ENCODE assay signal across 9 cellular contexts in the genomic region with DNA sequence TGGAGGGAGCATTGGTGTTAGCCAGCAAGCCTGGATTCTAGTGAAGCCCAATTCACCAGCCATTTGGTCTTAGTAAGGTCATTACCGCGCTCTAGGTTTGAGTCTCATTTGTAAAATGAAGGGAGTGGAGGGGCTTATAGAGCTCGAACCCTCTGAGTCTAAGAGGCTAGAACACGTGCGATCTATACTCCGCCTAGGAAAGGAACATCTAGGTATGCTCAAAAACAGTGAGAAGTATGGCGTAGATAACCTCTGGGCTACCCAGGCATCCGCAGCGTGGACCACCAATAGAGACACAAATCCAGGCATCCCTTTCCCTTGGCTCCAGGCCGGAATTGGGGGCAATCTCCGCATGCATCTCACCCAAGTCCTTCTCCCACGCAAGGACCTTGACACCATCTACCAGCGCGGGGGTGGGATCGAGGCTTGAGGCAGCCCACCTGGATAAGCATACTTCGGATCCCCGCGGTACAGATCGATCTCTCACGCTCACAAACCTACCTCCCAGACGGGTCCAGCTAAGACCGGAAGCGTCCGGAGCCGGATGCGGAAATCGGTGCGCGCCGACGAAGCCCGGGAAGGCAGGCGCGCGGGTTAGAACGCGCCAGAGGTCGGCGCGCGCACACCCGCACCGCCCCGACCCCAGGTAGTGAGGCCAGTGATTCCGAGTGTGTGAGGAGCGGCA. TPM values are rescaled to one million over a fixed set of nuclear protein-coding genes. Genes with fewer than 3 reads are reported as not detected.
DNase-seq lines count a peak whose midpoint lies in the region; ATAC-seq and TF ChIP-seq lines count a peak whose summit lies in the region.
"Had no signal": no experiment of that assay in that cellular context is flagged by ENCODE, and none has a peak within 500 bp of the region (broad histone marks: within the 10 kb centered on the region; RNA-seq: fewer than 3 reads in every experiment).

TSS of gene METTL25B (plus strand) at position 556 of the 685 bp plus-strand sequence. CDS start 636 bp downstream, outside the sequence.

- H3K4me1 ChIP-seq in HUES64 (ENCODE audit: insufficient read depth, low read length) = peaks cover 17% of the 10 kb centered on the region; the same call in 1 of the 2 replicates
- peaks cover 11 to 32% (median 28%) of the 10 kb centered on the region in 4 donors for H3K4me1 ChIP-seq in Peyer's patch
- H3K4me1 ChIP-seq in foreskin keratinocyte = peaks cover 8% of the 10 kb centered on the region
- peaks cover 15 to 30% of the 10 kb centered on the region in 2 donors for H3K4me1 ChIP-seq in neuronal stem cell (ENCODE audit: control insufficient read depth in 2 of 2, insufficient read depth in 1 of 2, low read depth in 1 of 2, low read length in 2 of 2)

- H3K18ac ChIP-seq in neuronal stem cell (ENCODE audit: low read length) = peak within 1 kb of the TSS; percentile 91

- TF ChIP-seq CTCF in Peyer's patch (IDR thresholded peaks at IDR 0.05) (no peak), foreskin keratinocyte (conservative IDR thresholded peaks at IDR 0.05) (no peak), type B pancreatic cell (conservative IDR thresholded peaks at IDR 0.05) (no peak)

- DNase-seq in Daoy (ENCODE audit: low read depth) = peak; percentile 90
- peak; percentile 79 to 92 (median 90) for DNase-seq in Peyer's patch
- DNase-seq in activated gamma-delta T cell treated with Interleukin-2 at 50 U/mL for 16 hours = peak; percentile 59
- DNase-seq in foreskin keratinocyte = peak in 1 of 2 donors; percentile 66
- peak; percentile 76 for DNase-seq in neuronal stem cell (ENCODE audit: low spot score)
- peak; percentile 82 for DNase-seq in type B pancreatic cell (ENCODE audit: extremely low spot score, unreplicated experiment)

- H3K4me1 Mint-ChIP-seq in type B pancreatic cell (ENCODE audit: unreplicated experiment) = peaks cover 22% of the 10 kb centered on the region

- H3K27ac ChIP-seq in HUES64 (ENCODE audit: low read depth, low read length) (peak within 1 kb of the TSS; percentile 81), Peyer's patch (peak within 1 kb of the TSS; percentile 91 to 99 (median 94)), foreskin keratinocyte (peak within 1 kb of the TSS; percentile 81), neuronal stem cell (replicated peaks; ENCODE audit: low read length) (peak within 1 kb of the TSS; percentile 59)

- H3K9me3 ChIP-seq in HUES64 (ENCODE audit: insufficient read depth, low read depth, low read length) = no peaks in the 10 kb centered on the region
- H3K9me3 ChIP-seq in Peyer's patch = no peaks in the 10 kb centered on the region
- H3K9me3 ChIP-seq in neuronal stem cell (replicated peaks in 1 of 2; ENCODE audit: control insufficient read depth in 2 of 2, insufficient read depth in 1 of 2, low read depth in 1 of 2, low read length in 2 of 2) = no peaks in the 10 kb centered on the region

- no peak within 1 kb of the TSS for H3K4ac ChIP-seq in neuronal stem cell (ENCODE audit: low read length)

- peaks cover 13% of the 10 kb centered on the region for H3K36me3 Mint-ChIP-seq in type B pancreatic cell

- no peak within 1 kb of the TSS for H2BK12ac ChIP-seq in neuronal stem cell (ENCODE audit: low read length)

- ATAC-seq in GM21515 (IDR thresholded peaks at IDR 0.05; ENCODE audit: unreplicated experiment) = peak; percentile 46
- peak; percentile 80 for ATAC-seq in foreskin keratinocyte

- H3K4me2 ChIP-seq in neuronal stem cell (ENCODE audit: insufficient read depth, low read length, poor library complexity, severe bottlenecking) = peak within 1 kb of the TSS; percentile 89

- H3K9ac ChIP-seq in HUES64 (ENCODE audit: low read depth, low read length) (peak within 1 kb of the TSS; percentile 71), neuronal stem cell (ENCODE audit: low read depth, low read length, poor library complexity) (peak within 1 kb of the TSS; percentile 96)

- H3K79me1 ChIP-seq in neuronal stem cell (ENCODE audit: low read depth, low read length) = peaks cover 5% of the 10 kb centered on the region

- H3K14ac ChIP-seq in neuronal stem cell (ENCODE audit: low read length) = no peak within 1 kb of the TSS

- H3K27me3 Mint-ChIP-seq in type B pancreatic cell = no peaks in the 10 kb centered on the region
- H3K27me3 Mint-ChIP-seq: stimulated activated naive CD8-positive, alpha-beta T cell treated with anti-CD3 and anti-CD28 coated beads, Interleukin-15, Interleukin-2, amounts not matched to agents 100 ng/mL and 50 ng/mL, for 24 hours had no signal

- no peaks in the 10 kb centered on the region for H3K9me3 Mint-ChIP-seq in type B pancreatic cell
- H3K9me3 Mint-ChIP-seq: stimulated activated naive CD8-positive, alpha-beta T cell treated with anti-CD3 and anti-CD28 coated beads, Interleukin-15, Interleukin-2, amounts not matched to agents 100 ng/mL and 50 ng/mL, for 24 hours had no signal

- peak within 1 kb of the TSS; percentile 91 for H2AFZ ChIP-seq in neuronal stem cell (ENCODE audit: low read length)

- no peak within 1 kb of the TSS for H4K91ac ChIP-seq in neuronal stem cell (ENCODE audit: low read depth, low read length, poor library complexity)

- under 1% methylated on average over 44 of the region's 46 CpGs for WGBS in HUES64
- no CpG with 5 or more reads among the region's 46 CpGs for WGBS in neuronal stem cell (ENCODE audit: extremely low coverage in 2 of 2, insufficient read length in 2 of 2, insufficient replicate concordance in 1 of 2), 2 donors

- no peak within 1 kb of the TSS for H2BK120ac ChIP-seq in neuronal stem cell (ENCODE audit: low read depth, low read length)

- H4K8ac ChIP-seq in neuronal stem cell (ENCODE audit: low read depth, low read length) = no peak within 1 kb of the TSS

- H3K4me3 Mint-ChIP-seq in type B pancreatic cell = no peak within 1 kb of the TSS
- H3K4me3 Mint-ChIP-seq: stimulated activated naive CD8-positive, alpha-beta T cell treated with anti-CD3 and anti-CD28 coated beads, Interleukin-15, Interleukin-2, amounts not matched to agents 100 ng/mL and 50 ng/mL, for 24 hours had no signal

- peak within 1 kb of the TSS; percentile 71 for H3K4me3 ChIP-seq in HUES64 (ENCODE audit: low read length)
- peak within 1 kb of the TSS; percentile 58 to 90 (median 73) for H3K4me3 ChIP-seq in Peyer's patch
- peak within 1 kb of the TSS; percentile 88 to 95 for H3K4me3 ChIP-seq in neuronal stem cell (ENCODE audit: low read length in 2 of 2)

- peak within 1 kb of the TSS; percentile 67 for H2AK5ac ChIP-seq in neuronal stem cell (ENCODE audit: low read depth, low read length)

- H3K23ac ChIP-seq in neuronal stem cell (ENCODE audit: low read depth, low read length, poor library complexity) = peak within 1 kb of the TSS; percentile 65

- peak within 1 kb of the TSS; percentile 98 for H3K27ac Mint-ChIP-seq in type B pancreatic cell
- H3K27ac Mint-ChIP-seq: stimulated activated naive CD8-positive, alpha-beta T cell treated with anti-CD3 and anti-CD28 coated beads, Interleukin-15, Interleukin-2, amounts not matched to agents 100 ng/mL and 50 ng/mL, for 24 hours had no signal

- peak within 1 kb of the TSS; percentile 82 for H2BK5ac ChIP-seq in neuronal stem cell (ENCODE audit: low read length)

- H3K36me3 ChIP-seq in HUES64 (ENCODE audit: insufficient read depth, low read length) = peaks cover 30% of the 10 kb centered on the region
- H3K36me3 ChIP-seq in Peyer's patch = peaks cover 0 to 25% (median 0%) of the 10 kb centered on the region in 3 donors
- H3K36me3 ChIP-seq in neuronal stem cell (replicated peaks in 1 of 2; ENCODE audit: control insufficient read depth in 2 of 2, insufficient read depth in 2 of 2, low read length in 2 of 2) = peaks cover 27 to 61% of the 10 kb centered on the region in 2 donors

- H2BK15ac ChIP-seq in neuronal stem cell (ENCODE audit: low read length) = no peak within 1 kb of the TSS

- peak in 1 of 2 donors; percentile 42 for TF ChIP-seq POLR2A in Peyer's patch (IDR thresholded peaks at IDR 0.05)

- H3K27me3 ChIP-seq in HUES64 (ENCODE audit: insufficient read depth, low read length) = no peaks in the 10 kb centered on the region
- H3K27me3 ChIP-seq in Peyer's patch = no peaks in the 10 kb centered on the region
- H3K27me3 ChIP-seq in foreskin keratinocyte = no peaks in the 10 kb centered on the region
- no peaks in the 10 kb centered on the region for H3K27me3 ChIP-seq in neuronal stem cell (ENCODE audit: control insufficient read depth in 3 of 3, insufficient read depth in 3 of 3, low read depth in 1 of 3, low read length in 3 of 3)

RNA-seq across cellular contexts. Expression of gene METTL25B, which starts in this region (rescaled TPM):
- total RNA-seq in Daoy (2014; rRNA removed; shearing (Covaris generic)) = 7.9 and 11.9 TPM in 2 replicates
- polyA plus RNA-seq in HUES64 (2013, experiment 1 of 2) = 15.7 TPM
- polyA plus RNA-seq in HUES64 (2013, experiment 2 of 2) = 22.1 TPM
- 10 to 100 TPM; 33.8 to 95.2 (median 64.9) TPM for total RNA-seq in Peyer's patch
- 13.8 and 15.7 TPM in 2 replicates for total RNA-seq in foreskin keratinocyte
- 19.7 TPM in 2 replicates for polyA plus RNA-seq in foreskin keratinocyte
- 48.9 TPM for polyA plus RNA-seq in neuronal stem cell (2013, experiment 1 of 2)
- polyA plus RNA-seq in neuronal stem cell (2013, experiment 2 of 2) = 45.3 TPM
- total RNA-seq in type B pancreatic cell (ENCODE audit: low replicate concordance) = 35.2 and 39.7 TPM in 2 replicates
